ENCODE assay signal across 16 cellular contexts in the genomic region with DNA sequence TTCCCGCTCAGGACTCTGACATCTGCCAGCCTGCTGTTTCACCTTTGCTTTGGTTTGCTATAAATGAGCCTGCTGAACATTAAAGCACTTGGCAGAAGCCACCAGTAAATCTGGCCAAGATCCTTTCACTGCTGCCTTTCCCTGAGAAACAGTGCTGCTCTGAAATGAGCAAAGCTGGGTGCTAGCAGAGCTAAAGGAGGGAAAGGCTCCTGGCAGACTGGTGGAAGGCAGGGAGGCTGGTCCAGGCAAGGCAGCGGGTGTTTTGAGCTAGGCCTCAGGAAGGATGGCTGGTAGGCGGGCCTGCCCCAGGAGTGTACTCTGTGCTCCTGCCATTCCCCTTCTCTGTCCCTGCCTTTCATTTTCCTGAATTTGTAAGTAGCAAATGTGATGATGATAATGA. TPM values are rescaled to one million over a fixed set of nuclear protein-coding genes. Genes with fewer than 3 reads are reported as not detected.
A peak's percentile ranks its signal among the peaks of the same experiment; 100 is the strongest.
DNase-seq lines count a peak whose midpoint lies in the region; ATAC-seq and TF ChIP-seq lines count a peak whose summit lies in the region.
"Had no signal": no experiment of that assay in that cellular context is flagged by ENCODE, and none has a peak within 500 bp of the region (broad histone marks: within the 10 kb centered on the region; RNA-seq: fewer than 3 reads in every experiment).

No MANE protein-coding gene starts in this region.

- WGBS in right cardiac atrium = 77% methylated on average over 3 of the region's 3 CpGs
- 88 to 92% methylated on average over 3 of the region's 3 CpGs for WGBS in sigmoid colon, 2 donors

- H3K4me1 ChIP-seq in right cardiac atrium (ENCODE audit: control insufficient read depth, insufficient read depth, low read length) (no peaks in the 10 kb centered on the region), sigmoid colon (peaks cover 0 to 54% (median 38%) of the 10 kb centered on the region in 4 donors)

- H3K4me3 Mint-ChIP-seq in progenitor cell of endocrine pancreas (ENCODE audit: low read depth) = no peak overlapping the region
- H3K4me3 Mint-ChIP-seq: activated naive CD4-positive, alpha-beta T cell treated with anti-CD3 and anti-CD28 coated beads, Interleukin-2, amount 50 U/mL, for 24 hours; neural crest cell; type B pancreatic cell had no signal

- TF ChIP-seq EP300 in sigmoid colon (IDR thresholded peaks at IDR 0.05) = no peak

- DNase-seq in NCI-H2171 treated with DMSO at 0.1 percent for 48 hours (lab: John Stamatoyannopoulos, UW) (peak; percentile 30), cerebellum (ENCODE audit: low spot score) (peak; percentile 41), right cardiac atrium (no peak), sigmoid colon (peak; percentile 85), NCI-H2029 treated with DMSO at 0.1 percent for 48 hours (lab: John Stamatoyannopoulos, UW) (no peak), progenitor cell of endocrine pancreas (ENCODE audit: low spot score, unreplicated experiment) (no peak)
- no peak for DNase-seq in NK-92 treated with Interleukin-12 subunit alpha and Interleukin-12 subunit beta, amount 100 ng/mL, for 24 hours (lab: John Stamatoyannopoulos, UW)
- DNase-seq: activated CD4-positive, alpha-beta T cell treated with anti-CD3 and anti-CD28 coated beads for 1 hour; activated T-cell treated with anti-CD3 and anti-CD28 coated beads for 4 hours; stimulated activated CD4-positive, alpha-beta T cell treated with anti-CD3 and anti-CD28 coated beads, Interleukin-4, amount 100 ng/mL, for 4 hours had no signal

- peaks cover 0 to 34% (median 15%) of the 10 kb centered on the region in 4 donors for H3K36me3 ChIP-seq in sigmoid colon

- H3K4me1 Mint-ChIP-seq in progenitor cell of endocrine pancreas (ENCODE audit: low read depth) = no peaks in the 10 kb centered on the region
- H3K4me1 Mint-ChIP-seq: activated naive CD4-positive, alpha-beta T cell treated with anti-CD3 and anti-CD28 coated beads, Interleukin-2, amount 50 U/mL, for 24 hours; neural crest cell had no signal

- H3K9me3 Mint-ChIP-seq in progenitor cell of endocrine pancreas (ENCODE audit: low read depth) = no peaks in the 10 kb centered on the region
- H3K9me3 Mint-ChIP-seq: activated naive CD4-positive, alpha-beta T cell treated with anti-CD3 and anti-CD28 coated beads, Interleukin-2, amount 50 U/mL, for 24 hours; neural crest cell; type B pancreatic cell had no signal

- peaks cover 10% of the 10 kb centered on the region for H3K36me3 Mint-ChIP-seq in progenitor cell of endocrine pancreas (ENCODE audit: insufficient read depth)

- H3K9me3 ChIP-seq in right cardiac atrium (ENCODE audit: control insufficient read depth, low read length) (no peaks in the 10 kb centered on the region), sigmoid colon (no peaks in the 10 kb centered on the region)

- ATAC-seq in right cardiac atrium = peak; percentile 43 to 73
- ATAC-seq in GM21526 (IDR thresholded peaks at IDR 0.05; ENCODE audit: low FRiP score, unreplicated experiment) = no peak

- intact Hi-C loops in right cardiac atrium (cut with DNase I) (no loop called here), sigmoid colon (cut with DNase I) (no loop called here)

- no peak overlapping the region for H3K27ac Mint-ChIP-seq in progenitor cell of endocrine pancreas
- H3K27ac Mint-ChIP-seq: activated naive CD4-positive, alpha-beta T cell treated with anti-CD3 and anti-CD28 coated beads, Interleukin-2, amount 50 U/mL, for 24 hours; type B pancreatic cell had no signal

- TF ChIP-seq CTCF in sigmoid colon (IDR thresholded peaks at IDR 0.05) (no peak), progenitor cell of endocrine pancreas (IDR thresholded peaks at IDR 0.05; ENCODE audit: unreplicated experiment) (no peak)

- H3K27me3 Mint-ChIP-seq in progenitor cell of endocrine pancreas = no peaks in the 10 kb centered on the region
- H3K27me3 Mint-ChIP-seq: activated naive CD4-positive, alpha-beta T cell treated with anti-CD3 and anti-CD28 coated beads, Interleukin-2, amount 50 U/mL, for 24 hours; type B pancreatic cell had no signal

- no peak for TF ChIP-seq POLR2A in sigmoid colon (IDR thresholded peaks at IDR 0.05)

- H3K4me3 ChIP-seq in right cardiac atrium (ENCODE audit: low read length) = no peak overlapping the region
- peak overlapping the region in 3 of 4 donors; percentile 10 to 23 (median 22) for H3K4me3 ChIP-seq in sigmoid colon
- H3K4me3 ChIP-seq: coronary artery had no signal

- no peaks in the 10 kb centered on the region for H3K27me3 ChIP-seq in right cardiac atrium (ENCODE audit: control insufficient read depth, insufficient read depth)
- no peaks in the 10 kb centered on the region for H3K27me3 ChIP-seq in sigmoid colon

- H3K27ac ChIP-seq in right cardiac atrium (ENCODE audit: low read length) = no peak overlapping the region
- peak overlapping the region; percentile 69 to 80 (median 76) for H3K27ac ChIP-seq in sigmoid colon
- H3K27ac ChIP-seq: coronary artery, epithelial cell of prostate had no signal

RNA-seq across cellular contexts. Expression of gene PTGS1, which starts 52.5 kb away (rescaled TPM):
- total RNA-seq in cerebellum = 1.2 TPM
- total RNA-seq in right cardiac atrium = 10 to 100 TPM; 11.7 to 29.2 (median 22.6) TPM
- polyA plus RNA-seq in right cardiac atrium = 4.5 TPM
- 100 to 1,000 TPM in 2 of 4 donors, 10 to 100 TPM in 2; 72.6 to 150 (median 121) TPM for total RNA-seq in sigmoid colon
- 10 to 100 TPM in 1 of 3 donors, 1 to 10 TPM in 2; 3.0 to 10.8 (median 4.2) TPM for polyA plus RNA-seq in sigmoid colon
- total RNA-seq in progenitor cell of endocrine pancreas = 0.07 and 0.22 TPM in 2 replicates

RNA-seq across cellular contexts. Expression of gene MRRF, which starts 53.6 kb away (rescaled TPM):
- total RNA-seq in cerebellum = 24.0 TPM
- total RNA-seq in right cardiac atrium = 10 to 100 TPM; 24.9 to 33.8 (median 28.7) TPM
- 23.1 TPM for polyA plus RNA-seq in right cardiac atrium
- 10 to 100 TPM; 29.9 to 40.7 (median 33.9) TPM for total RNA-seq in sigmoid colon
- 10 to 100 TPM; 38.2 to 46.7 (median 38.4) TPM for polyA plus RNA-seq in sigmoid colon
- 34.3 and 40.4 TPM in 2 replicates for total RNA-seq in progenitor cell of endocrine pancreas

RNA-seq across cellular contexts. Expression of gene RBM18, which starts 53.6 kb away (rescaled TPM):
- total RNA-seq in cerebellum (17.5 TPM), right cardiac atrium (10 to 100 TPM; 30.4 to 36.2 (median 33.2) TPM), sigmoid colon (10 to 100 TPM; 11.9 to 16.8 (median 13.0) TPM), progenitor cell of endocrine pancreas (16.7 and 23.6 TPM in 2 replicates)
- polyA plus RNA-seq in right cardiac atrium (13.8 TPM), sigmoid colon (10 to 100 TPM in 2 of 3 donors, 1 to 10 TPM in 1; 8.2 to 11.8 (median 10.2) TPM)

Comparison
In these comparisons a context has a peak if more than half of its experiments do, and no peak if none do; other contexts are left out.
1. DNase-seq: peak in NCI-H2171 treated with DMSO at 0.1 percent for 48 hours (single experiment), cerebellum (single experiment) and sigmoid colon (single experiment); none in right cardiac atrium (0 of 3), NK-92 treated with Interleukin-12 subunit alpha and Interleukin-12 subunit beta, amount 100 ng/mL, for 24 hours (single experiment), NCI-H2029 treated with DMSO at 0.1 percent for 48 hours (single experiment) and progenitor cell of endocrine pancreas (single experiment).